ENCODE assay signal across 30 cellular contexts in genomic region chr2:46810195-46810594, GRCh38.
"Had no signal": no experiment of that assay in that cellular context is flagged by ENCODE, and none has a peak within 500 bp of the region (broad histone marks: within the 10 kb centered on the region; RNA-seq: fewer than 3 reads in every experiment).

No MANE protein-coding gene starts in this region.

- H3K27me3 ChIP-seq: dorsolateral prefrontal cortex, gastroesophageal sphincter, heart right ventricle, neural progenitor cell, sigmoid colon, stomach, thyroid gland, vagina had no signal

- H2AFZ ChIP-seq: neural progenitor cell had no signal

- H3K4me2 ChIP-seq: neural progenitor cell had no signal

- H3K9ac ChIP-seq: neural progenitor cell had no signal

- H3K27ac Mint-ChIP-seq: immature natural killer cell; memory B cell; naive B cell; natural killer cell treated with Interleukin-12 subunit alpha and Interleukin-12 subunit beta and Interleukin-15 and Interleukin-18, amount 100 ng/mL, for 72 hours; neural progenitor cell; stimulated activated effector memory CD8-positive, alpha-beta T cell treated with anti-CD3 and anti-CD28 coated beads, Interleukin-12 subunit alpha, Interleukin-12 subunit beta, amount 100 ng/mL, for 72 hours had no signal

- H3K9me3 Mint-ChIP-seq: immature natural killer cell; natural killer cell treated with Interleukin-12 subunit alpha and Interleukin-12 subunit beta and Interleukin-15 and Interleukin-18, amount 100 ng/mL, for 72 hours; neural progenitor cell; stimulated activated effector memory CD8-positive, alpha-beta T cell treated with anti-CD3 and anti-CD28 coated beads, Interleukin-12 subunit alpha, Interleukin-12 subunit beta, amount 100 ng/mL, for 72 hours had no signal

- H3K36me3 Mint-ChIP-seq: immature natural killer cell; natural killer cell treated with Interleukin-12 subunit alpha and Interleukin-12 subunit beta and Interleukin-15 and Interleukin-18, amount 100 ng/mL, for 72 hours; neural progenitor cell; stimulated activated effector memory CD8-positive, alpha-beta T cell treated with anti-CD3 and anti-CD28 coated beads, Interleukin-12 subunit alpha, Interleukin-12 subunit beta, amount 100 ng/mL, for 72 hours had no signal

- H3K4me3 Mint-ChIP-seq: immature natural killer cell; memory B cell; naive B cell; natural killer cell treated with Interleukin-12 subunit alpha and Interleukin-12 subunit beta and Interleukin-15 and Interleukin-18, amount 100 ng/mL, for 72 hours; neural progenitor cell; stimulated activated effector memory CD8-positive, alpha-beta T cell treated with anti-CD3 and anti-CD28 coated beads, Interleukin-12 subunit alpha, Interleukin-12 subunit beta, amount 100 ng/mL, for 72 hours had no signal

- H3K4me1 Mint-ChIP-seq: immature natural killer cell; naive B cell; stimulated activated effector memory CD8-positive, alpha-beta T cell treated with anti-CD3 and anti-CD28 coated beads, Interleukin-12 subunit alpha, Interleukin-12 subunit beta, amount 100 ng/mL, for 72 hours had no signal

- DNase-seq: dorsolateral prefrontal cortex; effector CD4-positive, alpha-beta T cell; foreskin fibroblast; heart right ventricle; hippocampal formation; immature natural killer cell; islet precursor cell; kidney glomerular epithelial cell; left colon; mucosa of descending colon; naive B cell; right cardiac atrium; sigmoid colon; stimulated activated CD4-positive, alpha-beta T cell treated with anti-CD3 and anti-CD28 coated beads, Interleukin-2, amount 100 ng/mL, for 24 hours; stimulated activated CD4-positive, alpha-beta T cell treated with anti-CD3 and anti-CD28 coated beads, Interleukin-4, amount 100 ng/mL, for 24 hours; stimulated activated naive CD4-positive, alpha-beta T cell treated with Interleukin-2 at 50 U/mL for 16 hours; stomach; thyroid gland; trophoblast cell had no signal

- H3K4me3 ChIP-seq: coronary artery, dorsolateral prefrontal cortex, gastroesophageal sphincter, heart right ventricle, lung, mucosa of descending colon, neural progenitor cell, prostate gland, sigmoid colon, stomach, thyroid gland, vagina had no signal

- H3K9me3 ChIP-seq: gastroesophageal sphincter, mucosa of descending colon, prostate gland, sigmoid colon, stomach, thyroid gland, vagina had no signal

- H3K27ac ChIP-seq: coronary artery, dorsolateral prefrontal cortex, epithelial cell of prostate, gastroesophageal sphincter, heart right ventricle, neural progenitor cell, prostate gland, sigmoid colon, stomach, thyroid gland, vagina had no signal

- ATAC-seq: esophagus mucosa; gastroesophageal sphincter; heart right ventricle; left colon; mucosa of descending colon; natural killer cell treated with Interleukin-12 subunit alpha and Interleukin-12 subunit beta and Interleukin-15 and Interleukin-18, amount 100 ng/mL, for 72 hours; right cardiac atrium; stimulated activated effector memory CD8-positive, alpha-beta T cell treated with anti-CD3 and anti-CD28 coated beads, Interleukin-12 subunit alpha, Interleukin-12 subunit beta, amount 100 ng/mL, for 72 hours had no signal

- H3K36me3 ChIP-seq: gastroesophageal sphincter, heart right ventricle, neural progenitor cell, prostate gland, sigmoid colon, stomach, thyroid gland, vagina had no signal
